8 cellular contexts compared by ENCODE assay signal in genomic region chr19:48619692-48620565, GRCh38. TPM values are rescaled to one million over a fixed set of nuclear protein-coding genes. Genes with fewer than 3 reads are reported as not detected.
DNase-seq lines count a peak whose midpoint lies in the region; ATAC-seq, FAIRE-seq and TF ChIP-seq lines count a peak whose summit lies in the region.

No MANE protein-coding gene starts in this region.

- no peak for DNase-seq in GM12891 (ENCODE audit: insufficient read length, low spot score)
- DNase-seq in fibroblast of peridontal ligament (ENCODE audit: extremely low read depth): peak; percentile 50
- DNase-seq in retinal pigment epithelial cell (ENCODE audit: low read depth): no peak
- DNase-seq in GM13976 (ENCODE audit: low spot score): no peak
- DNase-seq in mucosa of gallbladder (ENCODE audit: low spot score): no peak
- no peak for DNase-seq in NAMALWA (ENCODE audit: low spot score)
- no peak for DNase-seq in dedifferentiated amniotic fluid mesenchymal stem cell (ENCODE audit: extremely low spot score)

- in situ Hi-C loops in GM13976 (cut with MboI; ENCODE audit: low sequenced_read_pairs, unreplicated experiment): no loop called here

- FAIRE-seq in GM12891 (lab: Jason Lieb, UNC): peak; percentile 28

- no peak for TF ChIP-seq POLR2A in GM12891 (IDR thresholded peaks at IDR 0.05; ENCODE audit: low read depth, low read length)

- no peak for ATAC-seq in SK-N-SH treated with all-trans-retinoic acid at 6 μM for 48 hours

- H3K4me3 ChIP-seq in retinal pigment epithelial cell (ENCODE audit: low read length): peak overlapping the region; percentile 100

- TF ChIP-seq CTCF in retinal pigment epithelial cell (conservative IDR thresholded peaks at IDR 0.05; ENCODE audit: low read depth, low read length) (no peak), GM13976 (IDR thresholded peaks at IDR 0.05; ENCODE audit: borderline replicate concordance, control extremely low read depth, extremely low read depth, insufficient read depth, missing control alignments) (no peak)

TF ChIP-seq in GM12891, 5 proteins besides CTCF, POLR2A, EP300 and RAD21:
- TF ChIP-seq PAX5 (IDR thresholded peaks at IDR 0.05; ENCODE audit: insufficient read depth, low read length, severe bottlenecking) (no peak), SPI1 (IDR thresholded peaks at IDR 0.05; ENCODE audit: low read depth, low read length) (no peak), TAF1 (IDR thresholded peaks at IDR 0.05; ENCODE audit: low read depth, low read length) (0 out of 2 replicates have a peak, but pooled peaks have one; percentile 18), POU2F2 (IDR thresholded peaks at IDR 0.05; ENCODE audit: low read depth, low read length) (no peak)

TF ChIP-seq in SK-N-SH treated with all-trans-retinoic acid at 6 μM for 48 hours, 23 proteins besides CTCF, POLR2A, EP300 and RAD21:
- TF ChIP-seq ZNF565 (CRISPR knock-in tag; conservative IDR thresholded peaks at IDR 0.05; ENCODE audit: low read depth) (no peak), TSHZ2 (CRISPR knock-in tag; IDR thresholded peaks at IDR 0.05) (0 out of 2 replicates have a peak, but pooled peaks have one; percentile 9), CSDC2 (CRISPR knock-in tag; IDR thresholded peaks at IDR 0.05) (0 out of 2 replicates have a peak, but pooled peaks have one; percentile 62)
TF ChIP-seq in SK-N-SH treated with all-trans-retinoic acid at 6 μM for 48 hours: peak in this region for 2.

RNA-seq across cellular contexts. Expression of gene SPHK2, which starts 0.6 kb away (rescaled TPM):
- 12.4 TPM for polyA plus RNA-seq in GM12891 (2012; ENCODE audit: low read depth, missing spikeins)
- 51.8 TPM for total RNA-seq in mucosa of gallbladder

RNA-seq across cellular contexts. Expression of gene RPL18, which starts 1.0 kb away (rescaled TPM):
- polyA plus RNA-seq in GM12891 (2012; ENCODE audit: low read depth, missing spikeins): 3,629 TPM
- total RNA-seq in mucosa of gallbladder: 1,057 TPM

RNA-seq across cellular contexts. Expression of gene FAM83E, which starts 5.1 kb away (rescaled TPM):
- polyA plus RNA-seq in GM12891 (2012; ENCODE audit: low read depth, missing spikeins): not detected
- 143 TPM for total RNA-seq in mucosa of gallbladder

RNA-seq across cellular contexts. Expression of gene SPACA4, which starts 13.4 kb away (rescaled TPM):
- not detected for polyA plus RNA-seq in GM12891 (2012; ENCODE audit: low read depth, missing spikeins)
- total RNA-seq in mucosa of gallbladder: not detected

RNA-seq across cellular contexts. Expression of gene DBP, which starts 17.2 kb away (rescaled TPM):
- polyA plus RNA-seq in GM12891 (2012; ENCODE audit: low read depth, missing spikeins): 6.5 TPM
- total RNA-seq in mucosa of gallbladder: 39.9 TPM
